In the genomic region with DNA sequence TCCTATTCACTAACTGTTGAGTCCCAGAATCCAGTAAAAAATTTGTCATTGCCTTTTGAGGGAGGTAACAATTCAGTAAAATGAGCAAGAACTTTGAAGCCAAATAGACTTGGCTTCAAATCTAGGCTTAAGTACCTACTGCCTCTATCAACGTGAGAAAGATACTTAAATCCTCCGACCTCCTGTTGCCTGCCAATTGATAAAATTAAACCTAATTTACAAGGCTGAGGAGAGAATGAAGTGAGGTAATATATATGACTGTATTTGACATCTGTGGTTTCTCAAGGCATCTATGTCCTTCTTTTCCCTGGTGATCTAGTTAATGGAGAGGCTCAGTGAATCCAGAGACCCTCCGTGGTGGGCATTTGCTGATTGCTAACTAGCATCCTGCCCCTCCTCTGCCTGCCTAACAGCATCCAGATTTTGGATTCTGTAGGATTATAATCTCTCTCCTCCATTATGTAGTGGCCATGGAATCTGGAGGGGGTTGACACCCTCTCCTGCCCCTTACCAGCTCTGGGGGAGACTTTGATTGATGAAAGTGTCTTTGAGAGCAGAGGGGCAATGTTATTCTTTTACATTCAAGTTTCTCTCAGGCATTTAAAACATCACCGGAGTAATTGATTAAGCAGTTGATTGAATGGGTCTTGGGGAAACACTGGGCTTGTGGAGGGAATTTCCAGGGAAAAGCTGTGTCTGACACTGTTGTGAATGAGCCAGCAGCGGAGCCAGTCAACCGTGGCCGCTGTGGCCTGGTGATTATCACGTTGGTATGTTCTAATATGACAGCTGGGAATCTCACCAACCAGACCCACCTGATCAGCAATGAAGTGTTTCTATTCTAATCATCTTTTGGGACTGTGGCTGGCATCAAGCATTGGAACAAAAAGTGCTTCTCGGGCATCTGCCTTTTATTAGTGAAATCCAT, we compare ENCODE assay signal across 24 cellular contexts.
DNase-seq lines count a peak whose midpoint lies in the region; ATAC-seq and TF ChIP-seq lines count a peak whose summit lies in the region.
"Had no signal": no experiment of that assay in that cellular context is flagged by ENCODE, and none has a peak within 500 bp of the region (broad histone marks: within the 10 kb centered on the region; RNA-seq: fewer than 3 reads in every experiment).

No MANE protein-coding gene starts in this region.

- H3K79me2 ChIP-seq in OCI-LY3 (ENCODE audit: low read length): no peaks in the 10 kb centered on the region

- DNase-seq in BE2C (peak; percentile 81), GM12865 (ENCODE audit: low read depth) (peak; percentile 33), right cardiac atrium (peak; percentile 31 to 77 (median 63)), HCEC 1CT (no peak), iPS-NIHi7 (ENCODE audit: extremely low spot score) (no peak)
- no peak for DNase-seq in natural killer cell treated with Interleukin-12 subunit alpha and Interleukin-12 subunit beta and Interleukin-15 and Interleukin-18, amount 100 ng/mL, for 72 hours (ENCODE audit: low spot score)
- DNase-seq: activated CD4-positive, CD25-positive, alpha-beta regulatory T cell treated with anti-CD3 and anti-CD28 coated beads, Interleukin-2, amount 50 U/mL, for 72 hours; activated CD8-positive, alpha-beta T cell treated with anti-CD3 and anti-CD28 coated beads, Interleukin-2, amount 10 ng/mL, durations not matched to agents 7 days and 5 days; activated naive CD4-positive, alpha-beta T cell treated with Interleukin-2 at 50 U/mL for 16 hours; activated T-cell treated with anti-CD3 and anti-CD28 coated beads, Interleukin-2, amount 50 U/mL, for 1 hour; CD4-positive, alpha-beta memory T cell; central memory CD4-positive, alpha-beta T cell; DND-41; dorsolateral prefrontal cortex; Kasumi-1; NCI-H1048; NK-92 treated with Interleukin-12 subunit alpha and Interleukin-12 subunit beta, amount 100 ng/mL, for 24 hours; RPMI8226; stimulated activated CD4-positive, alpha-beta T cell treated with anti-CD3 and anti-CD28 coated beads, Interleukin-4, amount 100 ng/mL, for 4 hours; stimulated activated naive CD8-positive, alpha-beta T cell treated with anti-CD3 and anti-CD28 coated beads, Interleukin-15, amount 100 ng/mL, for 72 hours; SW 1271 had no signal

- H3K4me1 ChIP-seq in BE2C: peaks cover 25% of the 10 kb centered on the region
- H3K4me1 ChIP-seq in OCI-LY3 (ENCODE audit: low read length): peaks cover 58% of the 10 kb centered on the region
- no peaks in the 10 kb centered on the region for H3K4me1 ChIP-seq in right cardiac atrium (ENCODE audit: control insufficient read depth, insufficient read depth, low read length)
- H3K4me1 ChIP-seq: tibial nerve had no signal

- no peaks in the 10 kb centered on the region for H3K27me3 ChIP-seq in BE2C
- no peaks in the 10 kb centered on the region for H3K27me3 ChIP-seq in OCI-LY3 (ENCODE audit: low read depth, low read length)
- no peaks in the 10 kb centered on the region for H3K27me3 ChIP-seq in right cardiac atrium (ENCODE audit: control insufficient read depth, insufficient read depth)
- H3K27me3 ChIP-seq: dorsolateral prefrontal cortex, tibial nerve had no signal

- 37% methylated on average over 9 of the region's 9 CpGs for WGBS in right cardiac atrium

- intact Hi-C loops in right cardiac atrium (cut with DNase I): no loop called here

- peaks cover 4% of the 10 kb centered on the region for H3K36me3 Mint-ChIP-seq in natural killer cell treated with Interleukin-12 subunit alpha and Interleukin-12 subunit beta and Interleukin-15 and Interleukin-18, amount 100 ng/mL, for 72 hours
- H3K36me3 Mint-ChIP-seq: CD4-positive, alpha-beta memory T cell had no signal

- no peaks in the 10 kb centered on the region for H4K20me1 ChIP-seq in OCI-LY3 (ENCODE audit: insufficient read depth, low read length)

- H3K9ac ChIP-seq in OCI-LY3 (ENCODE audit: low read length): no peak overlapping the region; the same call in 1 of the 2 replicates

- ATAC-seq in right cardiac atrium: peak; percentile 92 to 94
- no peak for ATAC-seq in natural killer cell treated with Interleukin-12 subunit alpha and Interleukin-12 subunit beta and Interleukin-15 and Interleukin-18, amount 100 ng/mL, for 72 hours
- ATAC-seq: activated CD8-positive, alpha-beta T cell treated with anti-CD3 and anti-CD28 coated beads, Interleukin-2, amount 10 ng/mL, durations not matched to agents 7 days and 5 days; left lobe of liver; stimulated activated naive CD8-positive, alpha-beta T cell treated with anti-CD3 and anti-CD28 coated beads, Interleukin-15, amount 100 ng/mL, for 72 hours had no signal

- H3K27ac Mint-ChIP-seq in natural killer cell treated with Interleukin-12 subunit alpha and Interleukin-12 subunit beta and Interleukin-15 and Interleukin-18, amount 100 ng/mL, for 72 hours: no peak overlapping the region
- H3K27ac Mint-ChIP-seq: activated CD8-positive, alpha-beta T cell treated with anti-CD3 and anti-CD28 coated beads, Interleukin-2, amount 10 ng/mL, durations not matched to agents 7 days and 5 days; CD4-positive, alpha-beta memory T cell; stimulated activated naive CD8-positive, alpha-beta T cell treated with anti-CD3 and anti-CD28 coated beads, Interleukin-15, amount 100 ng/mL, for 72 hours had no signal

- TF ChIP-seq CTCF in BE2C (IDR thresholded peaks at IDR 0.05; ENCODE audit: low read depth, low read length) (no peak), GM12865 (IDR thresholded peaks at IDR 0.05; ENCODE audit: insufficient read depth, low read depth, low read length, missing control alignments) (no peak), OCI-LY3 (IDR thresholded peaks at IDR 0.05; ENCODE audit: low read depth, low read length) (no peak)

- H3K27me3 Mint-ChIP-seq in natural killer cell treated with Interleukin-12 subunit alpha and Interleukin-12 subunit beta and Interleukin-15 and Interleukin-18, amount 100 ng/mL, for 72 hours: peaks cover 0 to 16% of the 10 kb centered on the region in 2 donors
- H3K27me3 Mint-ChIP-seq: stimulated activated naive CD8-positive, alpha-beta T cell treated with anti-CD3 and anti-CD28 coated beads, Interleukin-15, amount 100 ng/mL, for 72 hours had no signal

- no peaks in the 10 kb centered on the region for H3K4me1 Mint-ChIP-seq in natural killer cell treated with Interleukin-12 subunit alpha and Interleukin-12 subunit beta and Interleukin-15 and Interleukin-18, amount 100 ng/mL, for 72 hours (ENCODE audit: low read depth in 2 of 2)
- H3K4me1 Mint-ChIP-seq: CD4-positive, alpha-beta memory T cell; stimulated activated naive CD8-positive, alpha-beta T cell treated with anti-CD3 and anti-CD28 coated beads, Interleukin-15, amount 100 ng/mL, for 72 hours had no signal

- H3K4me2 ChIP-seq in OCI-LY3 (ENCODE audit: low read length): peak overlapping the region; percentile 48

- H3K27ac ChIP-seq in OCI-LY3 (ENCODE audit: low read length) (peak overlapping the region; percentile 27), right cardiac atrium (ENCODE audit: low read length) (peak overlapping the region; percentile 85)
- H3K27ac ChIP-seq: dorsolateral prefrontal cortex, tibial nerve had no signal

- H3K4me3 Mint-ChIP-seq in natural killer cell treated with Interleukin-12 subunit alpha and Interleukin-12 subunit beta and Interleukin-15 and Interleukin-18, amount 100 ng/mL, for 72 hours: no peak overlapping the region
- H3K4me3 Mint-ChIP-seq: activated CD8-positive, alpha-beta T cell treated with anti-CD3 and anti-CD28 coated beads, Interleukin-2, amount 10 ng/mL, durations not matched to agents 7 days and 5 days; CD4-positive, alpha-beta memory T cell; stimulated activated naive CD8-positive, alpha-beta T cell treated with anti-CD3 and anti-CD28 coated beads, Interleukin-15, amount 100 ng/mL, for 72 hours had no signal

- no peak overlapping the region for H2AFZ ChIP-seq in OCI-LY3 (ENCODE audit: low read depth, low read length)

- H3K4me3 ChIP-seq in BE2C (ENCODE audit: low read depth, low read length) (peak overlapping the region; percentile 35), GM12865 (ENCODE audit: low read depth, low read length) (no peak overlapping the region), OCI-LY3 (ENCODE audit: low read length) (peak overlapping the region; percentile 2; the same call in 1 of the 2 replicates), right cardiac atrium (ENCODE audit: low read length) (peak overlapping the region; percentile 37)
- H3K4me3 ChIP-seq: dorsolateral prefrontal cortex, tibial nerve had no signal

- H3K9me3 Mint-ChIP-seq in natural killer cell treated with Interleukin-12 subunit alpha and Interleukin-12 subunit beta and Interleukin-15 and Interleukin-18, amount 100 ng/mL, for 72 hours: peaks cover 3% of the 10 kb centered on the region

- H3K36me3 ChIP-seq in BE2C (no peaks in the 10 kb centered on the region), OCI-LY3 (replicated peaks; ENCODE audit: low read depth, low read length) (peaks cover 4% of the 10 kb centered on the region)
- H3K36me3 ChIP-seq: tibial nerve had no signal

- H3K9me3 ChIP-seq in BE2C (no peaks in the 10 kb centered on the region), OCI-LY3 (ENCODE audit: insufficient read depth, low read length) (no peaks in the 10 kb centered on the region), right cardiac atrium (ENCODE audit: control insufficient read depth, low read length) (no peaks in the 10 kb centered on the region)
- H3K9me3 ChIP-seq: tibial nerve had no signal

Comparison
In these comparisons a context has a peak if more than half of its experiments do, and no peak if none do; other contexts are left out.
1. DNase-seq: peak in BE2C (single experiment), GM12865 (single experiment) and right cardiac atrium (3 of 3); none in natural killer cell treated with Interleukin-12 subunit alpha and Interleukin-12 subunit beta and Interleukin-15 and Interleukin-18, amount 100 ng/mL, for 72 hours (single experiment), HCEC 1CT (single experiment) and iPS-NIHi7 (single experiment).
2. ATAC-seq: peak in right cardiac atrium (2 of 2); none in natural killer cell treated with Interleukin-12 subunit alpha and Interleukin-12 subunit beta and Interleukin-15 and Interleukin-18, amount 100 ng/mL, for 72 hours (0 of 2).